10 cellular contexts compared by ENCODE assay signal in genomic region chr4:15755781-15756180, GRCh38. TPM values are rescaled to one million over a fixed set of nuclear protein-coding genes. Genes with fewer than 3 reads are reported as not detected.
DNase-seq lines count a peak whose midpoint lies in the region; ATAC-seq and TF ChIP-seq lines count a peak whose summit lies in the region.
"Had no signal": no experiment of that assay in that cellular context is flagged by ENCODE, and none has a peak within 500 bp of the region (broad histone marks: within the 10 kb centered on the region; RNA-seq: fewer than 3 reads in every experiment).

No MANE protein-coding gene starts in this region.

- CTCF ChIA-PET in activated CD4-positive, alpha-beta T cell treated with anti-CD3 and anti-CD28 coated beads for 36 hours (lab: Charles Lee) = interaction anchor here (0.7 to 4.6 kb wide), 21 partner anchors 11 to 1854 kb away, joined by 3 to 44 read pairs (median 5); partner anchors contain the start of gene FAM200B

- peak; percentile 28 for ATAC-seq in activated CD4-positive, alpha-beta T cell treated with anti-CD3 and anti-CD28 coated beads for 36 hours
- ATAC-seq in HG02588 (IDR thresholded peaks at IDR 0.05; ENCODE audit: unreplicated experiment) = peak; percentile 25
- ATAC-seq in naive thymus-derived CD8-positive, alpha-beta T cell = no peak

- TF ChIP-seq CTCF in NB4 (IDR thresholded peaks at IDR 0.05; ENCODE audit: low read depth, low read length) (no peak), osteocyte (IDR thresholded peaks at IDR 0.05) (no peak)

- H3K36me3 Mint-ChIP-seq in activated CD4-positive, alpha-beta T cell treated with anti-CD3 and anti-CD28 coated beads for 36 hours (ENCODE audit: low read depth) = no peaks in the 10 kb centered on the region
- no peaks in the 10 kb centered on the region for H3K36me3 Mint-ChIP-seq in naive thymus-derived CD8-positive, alpha-beta T cell
- H3K36me3 Mint-ChIP-seq in osteocyte (ENCODE audit: unreplicated experiment) = no peaks in the 10 kb centered on the region

- peaks cover 45% of the 10 kb centered on the region for H3K4me1 Mint-ChIP-seq in activated CD4-positive, alpha-beta T cell treated with anti-CD3 and anti-CD28 coated beads for 36 hours
- peaks cover 38 to 57% (median 51%) of the 10 kb centered on the region in 4 donors for H3K4me1 Mint-ChIP-seq in naive thymus-derived CD8-positive, alpha-beta T cell
- peaks cover 9% of the 10 kb centered on the region for H3K4me1 Mint-ChIP-seq in osteocyte (ENCODE audit: unreplicated experiment)

- POLR2A ChIA-PET in activated CD4-positive, alpha-beta T cell treated with anti-CD3 and anti-CD28 coated beads for 36 hours (lab: Charles Lee) = interaction anchor here (0.6 to 1.3 kb wide), 3 partner anchors 15 to 80 kb away, joined by 3 to 8 read pairs (median 7); no protein-coding TSS in a partner anchor
- POLR2A ChIA-PET in naive thymus-derived CD8-positive, alpha-beta T cell (lab: Charles Lee) = interaction anchor here (1.1 to 3.3 kb wide), 6 partner anchors 11 to 207 kb away, joined by 3 to 58 read pairs (median 6); partner anchors contain the start of genes FAM200B and FGFBP2

- H3K9me3 Mint-ChIP-seq in activated CD4-positive, alpha-beta T cell treated with anti-CD3 and anti-CD28 coated beads for 36 hours (ENCODE audit: low read depth) = peaks cover 3% of the 10 kb centered on the region
- peaks cover 0 to 4% (median 0%) of the 10 kb centered on the region in 9 donors for H3K9me3 Mint-ChIP-seq in naive thymus-derived CD8-positive, alpha-beta T cell
- H3K9me3 Mint-ChIP-seq in osteocyte (ENCODE audit: unreplicated experiment) = no peaks in the 10 kb centered on the region

- H3K27me3 Mint-ChIP-seq in activated CD4-positive, alpha-beta T cell treated with anti-CD3 and anti-CD28 coated beads for 36 hours = no peaks in the 10 kb centered on the region
- H3K27me3 Mint-ChIP-seq in naive thymus-derived CD8-positive, alpha-beta T cell = no peaks in the 10 kb centered on the region
- no peaks in the 10 kb centered on the region for H3K27me3 Mint-ChIP-seq in osteocyte (ENCODE audit: unreplicated experiment)

- no peak for DNase-seq in activated CD4-positive, alpha-beta T cell treated with anti-CD3 and anti-CD28 coated beads for 36 hours
- DNase-seq in activated CD4-positive, alpha-beta T cell treated with anti-CD3 and anti-CD28 coated beads, Interleukin-2, amount 50 U/mL, for 48 hours = no peak
- DNase-seq in NB4 (ENCODE audit: low read depth) (peak; percentile 34), osteocyte (ENCODE audit: extremely low spot score, unreplicated experiment) (no peak), dermis blood vessel endothelial cell (no peak), NCI-H187 (lab: John Stamatoyannopoulos, UW) (no peak)
- DNase-seq in naive thymus-derived CD8-positive, alpha-beta T cell = peak in 1 of 10 donors; percentile 2
- DNase-seq: amygdala had no signal

- H3K27ac Mint-ChIP-seq in activated CD4-positive, alpha-beta T cell treated with anti-CD3 and anti-CD28 coated beads for 36 hours = peak overlapping the region; percentile 96
- peak overlapping the region; percentile 17 to 94 (median 89) for H3K27ac Mint-ChIP-seq in naive thymus-derived CD8-positive, alpha-beta T cell
- no peak overlapping the region for H3K27ac Mint-ChIP-seq in osteocyte (ENCODE audit: unreplicated experiment)

- peak overlapping the region; percentile 35 for H3K4me3 ChIP-seq in NB4 (ENCODE audit: low read depth, low read length)

- intact Hi-C loops in activated CD4-positive, alpha-beta T cell treated with anti-CD3 and anti-CD28 coated beads for 36 hours (cut with DNase I, micrococcal nuclease) = loop anchor here (1.0 to 10.0 kb wide), 16 partner anchors 11 to 1581 kb away; partner anchors contain the start of genes CPEB2 (in 2 of the 2), FBXL5 (in 2 of the 2), CD38 (in 1 of the 2) and FAM200B (in 1 of the 2)

- peak overlapping the region; percentile 60 for H3K4me3 Mint-ChIP-seq in activated CD4-positive, alpha-beta T cell treated with anti-CD3 and anti-CD28 coated beads for 36 hours
- peak overlapping the region; percentile 57 to 75 (median 70) for H3K4me3 Mint-ChIP-seq in naive thymus-derived CD8-positive, alpha-beta T cell
- H3K4me3 Mint-ChIP-seq in osteocyte (ENCODE audit: unreplicated experiment) = no peak overlapping the region

- TF ChIP-seq POLR2A in NB4 (IDR thresholded peaks at IDR 0.05; ENCODE audit: extremely low read depth, insufficient read length) = no peak

RNA-seq across cellular contexts. Expression of gene CD38, which starts 22.3 kb away (rescaled TPM):
- 10 to 100 TPM; 15.0 to 17.3 TPM for total RNA-seq in activated CD4-positive, alpha-beta T cell treated with anti-CD3 and anti-CD28 coated beads for 36 hours
- total RNA-seq in naive thymus-derived CD8-positive, alpha-beta T cell = 1 to 10 TPM; 1.4 to 3.2 TPM
- polyA plus RNA-seq in naive thymus-derived CD8-positive, alpha-beta T cell = 1 to 10 TPM; 2.0 to 7.7 (median 5.9) TPM
- total RNA-seq in osteocyte = 0.08 TPM in 1 of 2 replicates, not detected in the other
- total RNA-seq in dermis blood vessel endothelial cell = 9.4 and 22.0 TPM in 2 replicates
- total RNA-seq: A673 had no signal

RNA-seq across cellular contexts. Expression of gene BST1, which starts 52.9 kb away (rescaled TPM):
- total RNA-seq in activated CD4-positive, alpha-beta T cell treated with anti-CD3 and anti-CD28 coated beads for 36 hours = under 1 TPM; 0.47 to 0.66 TPM
- under 1 TPM; 0.42 to 0.49 TPM for total RNA-seq in naive thymus-derived CD8-positive, alpha-beta T cell
- polyA plus RNA-seq in naive thymus-derived CD8-positive, alpha-beta T cell = under 1 TPM; 0.23 to 0.49 (median 0.35) TPM
- total RNA-seq in osteocyte = 0.26 and 0.54 TPM in 2 replicates
- total RNA-seq in dermis blood vessel endothelial cell = 41.0 and 49.0 TPM in 2 replicates

Comparison
In these comparisons a context has a peak if more than half of its experiments do, and no peak if none do; other contexts are left out.
1. ATAC-seq: peak in activated CD4-positive, alpha-beta T cell treated with anti-CD3 and anti-CD28 coated beads for 36 hours (single experiment) and HG02588 (single experiment); none in naive thymus-derived CD8-positive, alpha-beta T cell (0 of 2).
2. RNA of gene BST1, which starts 52.9 kb away (total RNA-seq): 41.0 to 49.0 TPM in dermis blood vessel endothelial cell; 0.47 to 0.66 TPM in activated CD4-positive, alpha-beta T cell treated with anti-CD3 and anti-CD28 coated beads for 36 hours, 0.26 to 0.54 TPM in osteocyte and 0.42 to 0.49 TPM in naive thymus-derived CD8-positive, alpha-beta T cell; every median in the first group is over 10 times any median in the second.